19 cellular contexts compared by ENCODE assay signal in the genomic region with DNA sequence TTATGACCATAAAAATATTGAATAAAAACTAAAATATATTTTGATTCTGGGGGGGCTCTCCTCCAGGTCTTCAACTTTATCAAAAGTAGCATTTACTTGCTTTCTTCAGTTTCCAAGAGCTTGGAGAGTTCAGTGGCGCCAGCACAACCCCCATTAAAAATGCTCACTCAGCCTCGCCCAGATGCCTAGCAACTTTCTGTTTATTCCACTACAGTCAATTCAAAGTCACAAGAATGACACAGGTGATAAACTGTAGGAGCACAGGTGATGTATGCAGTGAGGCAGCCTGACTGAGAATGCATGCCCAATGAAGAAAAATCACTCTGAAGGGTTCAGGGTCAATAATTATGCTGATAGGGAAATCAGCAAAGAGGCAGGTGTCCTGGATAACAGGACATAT.
DNase-seq lines count a peak whose midpoint lies in the region; ATAC-seq and TF ChIP-seq lines count a peak whose summit lies in the region.
"Had no signal": no experiment of that assay in that cellular context is flagged by ENCODE, and none has a peak within 500 bp of the region (broad histone marks: within the 10 kb centered on the region; RNA-seq: fewer than 3 reads in every experiment).

No MANE protein-coding gene starts in this region.

- H3K9me3 ChIP-seq in mucosa of descending colon = no peaks in the 10 kb centered on the region
- H3K9me3 ChIP-seq: BLaER1 treated with 17β-estradiol and CSF1 and Interleukin-3, amounts not matched to agents 10 nM and 100 nM had no signal

- H3K4me3 ChIP-seq in mucosa of descending colon = no peak overlapping the region
- H3K4me3 ChIP-seq: BLaER1 treated with 17β-estradiol and CSF1 and Interleukin-3, amounts not matched to agents 10 nM and 100 nM; SK-N-MC had no signal

- ATAC-seq in mucosa of descending colon (peak; percentile 89), GM18511 (IDR thresholded peaks at IDR 0.05; ENCODE audit: unreplicated experiment) (no peak)
- ATAC-seq: CD8-positive, alpha-beta T cell had no signal

- no peak for TF ChIP-seq CTCF in mucosa of descending colon (IDR thresholded peaks at IDR 0.05)

- intact Hi-C loops in mucosa of descending colon (cut with DNase I, micrococcal nuclease) = no loop called here

- DNase-seq in NCI-H526 (lab: John Stamatoyannopoulos, UW) (peak; percentile 42 to 57), NCI-H526 treated with DMSO at 0.1 percent for 48 hours (lab: John Stamatoyannopoulos, UW) (no peak), NCI-H748 (lab: John Stamatoyannopoulos, UW; ENCODE audit: unreplicated experiment) (peak; percentile 39), mucosa of descending colon (peak in 1 of 3 donors; percentile 29), NCI-H1930 (lab: John Stamatoyannopoulos, UW) (no peak)
- DNase-seq in activated CD4-positive, alpha-beta T cell treated with anti-CD3 and anti-CD28 coated beads, Interleukin-2, amount 50 U/mL, for 4 hours = no peak
- DNase-seq: CD8-positive, alpha-beta T cell; GDM1; H7; HFFc6; Karpas-422; NCI-H1436 treated with DMSO at 0.1 percent for 48 hours; NCI-H2081 treated with DMSO at 0.1 percent for 48 hours; NCI-H69; OCI-M1; Right ventricle myocardium superior had no signal

- no peaks in the 10 kb centered on the region for H3K4me1 ChIP-seq in mucosa of descending colon (ENCODE audit: low read depth)
- H3K4me1 ChIP-seq: BLaER1 treated with 17β-estradiol and CSF1 and Interleukin-3, amounts not matched to agents 10 nM and 100 nM had no signal

- H3K36me3 ChIP-seq in mucosa of descending colon (ENCODE audit: low read depth) = no peaks in the 10 kb centered on the region
- H3K36me3 ChIP-seq: BLaER1 treated with 17β-estradiol and CSF1 and Interleukin-3, amounts not matched to agents 10 nM and 100 nM had no signal

Comparison
In these comparisons a context has a peak if more than half of its experiments do, and no peak if none do; other contexts are left out.
1. DNase-seq: peak in NCI-H526 (2 of 2) and NCI-H748 (single experiment); none in NCI-H526 treated with DMSO at 0.1 percent for 48 hours (single experiment), activated CD4-positive, alpha-beta T cell treated with anti-CD3 and anti-CD28 coated beads, Interleukin-2, amount 50 U/mL, for 4 hours (0 of 2) and NCI-H1930 (0 of 2).